ENCODE assay signal across 14 cellular contexts in the genomic region with DNA sequence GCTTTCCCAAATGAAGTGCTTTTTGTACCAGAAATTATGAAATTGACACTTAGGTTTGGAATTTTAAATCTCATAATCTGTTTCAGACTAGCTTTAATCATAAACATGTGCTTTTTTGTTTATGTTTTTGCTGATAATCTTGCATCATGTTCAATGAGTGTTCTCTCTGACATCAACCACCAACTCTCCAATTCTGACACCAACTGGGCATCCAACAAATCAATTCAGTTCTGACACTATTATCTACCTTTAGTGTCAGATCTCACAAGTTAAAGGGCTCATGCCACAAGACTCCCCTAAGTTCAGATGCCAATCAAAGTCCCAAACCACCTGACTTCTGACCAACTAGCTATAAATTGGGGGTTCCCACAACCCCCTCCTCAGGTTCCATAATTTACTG.
"Had no signal": no experiment of that assay in that cellular context is flagged by ENCODE, and none has a peak within 500 bp of the region (broad histone marks: within the 10 kb centered on the region; RNA-seq: fewer than 3 reads in every experiment).

No MANE protein-coding gene starts in this region.

- H3K27ac ChIP-seq: cardiac muscle cell, dorsolateral prefrontal cortex, left ventricle myocardium inferior had no signal

- H3K36me3 ChIP-seq: cardiac muscle cell, left ventricle myocardium inferior had no signal

- ATAC-seq: activated CD4-positive, alpha-beta T cell treated with anti-CD3 and anti-CD28 coated beads for 36 hours; natural killer cell treated with Interleukin-12 subunit alpha and Interleukin-12 subunit beta and Interleukin-15 and Interleukin-18, amount 100 ng/mL, for 72 hours; stimulated activated memory B cell treated with anti-CD40 and anti-IgM and Interleukin-4, amounts not matched to agents 10 μg/mL and 1 μg/mL and 100 μg/mL, for 72 hours had no signal

- H3K27me3 Mint-ChIP-seq: activated CD4-positive, alpha-beta memory T cell treated with anti-CD3 and anti-CD28 coated beads for 36 hours; activated CD4-positive, alpha-beta T cell treated with anti-CD3 and anti-CD28 coated beads for 36 hours; memory B cell; natural killer cell treated with Interleukin-12 subunit alpha and Interleukin-12 subunit beta and Interleukin-15 and Interleukin-18, amount 100 ng/mL, for 72 hours; stimulated activated memory B cell treated with anti-CD40 and anti-IgM and Interleukin-4, amounts not matched to agents 10 μg/mL and 1 μg/mL and 100 μg/mL, for 72 hours had no signal

- H3K9me3 Mint-ChIP-seq: activated CD4-positive, alpha-beta memory T cell treated with anti-CD3 and anti-CD28 coated beads for 36 hours; activated T-helper 1 cell treated with anti-CD3 and anti-CD28 coated beads, Interleukin-12 subunit alpha, Interleukin-12 subunit beta, Interleukin-2, Interleukin-4 antibody, amounts not matched to agents 30 ng/mL and 10 ng/mL and 1 ng/mL, durations not matched to agents 14 hours and 24 hours and 36 hours; natural killer cell treated with Interleukin-12 subunit alpha and Interleukin-12 subunit beta and Interleukin-15 and Interleukin-18, amount 100 ng/mL, for 72 hours; stimulated activated memory B cell treated with anti-CD40 and anti-IgM and Interleukin-4, amounts not matched to agents 10 μg/mL and 1 μg/mL and 100 μg/mL, for 72 hours had no signal

- DNase-seq: activated CD4-positive, alpha-beta memory T cell treated with anti-CD3 and anti-CD28 coated beads for 36 hours; activated CD4-positive, alpha-beta T cell treated with anti-CD3 and anti-CD28 coated beads for 36 hours; dorsolateral prefrontal cortex; hypothalamus; left ventricle myocardium inferior; nucleus accumbens; stimulated activated CD4-positive, alpha-beta T cell treated with anti-CD3 and anti-CD28 coated beads, Interleukin-2, amount 100 ng/mL, for 48 hours; T-helper 2 cell; trophoblast cell had no signal

- H3K4me3 ChIP-seq: cardiac muscle cell, dorsolateral prefrontal cortex, left ventricle myocardium inferior had no signal

- H3K27me3 ChIP-seq: cardiac muscle cell, dorsolateral prefrontal cortex had no signal

- H3K36me3 Mint-ChIP-seq: natural killer cell treated with Interleukin-12 subunit alpha and Interleukin-12 subunit beta and Interleukin-15 and Interleukin-18, amount 100 ng/mL, for 72 hours had no signal

- H3K4me3 Mint-ChIP-seq: activated CD4-positive, alpha-beta memory T cell treated with anti-CD3 and anti-CD28 coated beads for 36 hours; activated CD4-positive, alpha-beta T cell treated with anti-CD3 and anti-CD28 coated beads for 36 hours; activated T-helper 1 cell treated with anti-CD3 and anti-CD28 coated beads, Interleukin-12 subunit alpha, Interleukin-12 subunit beta, Interleukin-2, Interleukin-4 antibody, amounts not matched to agents 30 ng/mL and 10 ng/mL and 1 ng/mL, durations not matched to agents 14 hours and 24 hours and 36 hours; memory B cell; natural killer cell treated with Interleukin-12 subunit alpha and Interleukin-12 subunit beta and Interleukin-15 and Interleukin-18, amount 100 ng/mL, for 72 hours; stimulated activated memory B cell treated with anti-CD40 and anti-IgM and Interleukin-4, amounts not matched to agents 10 μg/mL and 1 μg/mL and 100 μg/mL, for 72 hours had no signal

- H3K27ac Mint-ChIP-seq: activated CD4-positive, alpha-beta memory T cell treated with anti-CD3 and anti-CD28 coated beads for 36 hours; activated CD4-positive, alpha-beta T cell treated with anti-CD3 and anti-CD28 coated beads for 36 hours; activated T-helper 1 cell treated with anti-CD3 and anti-CD28 coated beads, Interleukin-12 subunit alpha, Interleukin-12 subunit beta, Interleukin-2, Interleukin-4 antibody, amounts not matched to agents 30 ng/mL and 10 ng/mL and 1 ng/mL, durations not matched to agents 14 hours and 24 hours and 36 hours; memory B cell; natural killer cell treated with Interleukin-12 subunit alpha and Interleukin-12 subunit beta and Interleukin-15 and Interleukin-18, amount 100 ng/mL, for 72 hours; stimulated activated memory B cell treated with anti-CD40 and anti-IgM and Interleukin-4, amounts not matched to agents 10 μg/mL and 1 μg/mL and 100 μg/mL, for 72 hours had no signal
